Comparison of ENCODE assay signal across 13 cellular contexts in the genomic region with DNA sequence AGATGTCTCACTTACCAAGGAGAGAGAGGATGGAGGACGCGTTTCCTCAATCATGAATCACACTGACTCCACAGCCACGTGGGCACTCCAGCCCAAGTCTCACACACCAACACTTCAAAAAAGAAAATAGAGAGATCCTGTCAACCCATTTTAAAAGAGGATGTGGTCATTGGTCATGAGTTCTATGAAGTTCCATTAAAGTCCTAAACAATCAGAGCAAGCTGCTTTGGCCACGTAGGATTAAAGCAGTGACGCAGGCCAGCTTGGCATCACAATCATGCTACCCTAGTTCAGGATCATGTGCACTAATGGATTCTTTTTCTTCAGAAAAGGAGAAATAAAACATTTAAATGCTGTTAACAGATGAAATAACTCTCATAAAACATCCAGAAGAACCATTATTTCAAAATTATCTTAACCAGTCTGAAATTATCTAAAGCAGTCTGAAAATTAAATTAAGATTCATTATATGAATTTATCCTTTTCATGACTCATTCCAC.
A peak's percentile ranks its signal among the peaks of the same experiment; 100 is the strongest.
DNase-seq lines count a peak whose midpoint lies in the region; ATAC-seq and TF ChIP-seq lines count a peak whose summit lies in the region.
"Had no signal": no experiment of that assay in that cellular context is flagged by ENCODE, and none has a peak within 500 bp of the region (broad histone marks: within the 10 kb centered on the region; RNA-seq: fewer than 3 reads in every experiment).

No MANE protein-coding gene starts in this region.

- peak; percentile 55 for ATAC-seq in GM19351 (IDR thresholded peaks at IDR 0.05; ENCODE audit: unreplicated experiment)

- peak overlapping the region; percentile 40 for H3K27ac ChIP-seq in SJSA1
- H3K27ac ChIP-seq: thoracic aorta, WERI-Rb-1 had no signal

- H3K27me3 ChIP-seq in SJSA1 (replicated peaks): no peaks in the 10 kb centered on the region
- H3K27me3 ChIP-seq in skeletal muscle satellite cell (ENCODE audit: control insufficient read depth, insufficient read depth, low read length): no peaks in the 10 kb centered on the region

- H3K4me3 ChIP-seq in SJSA1 (no peak overlapping the region), fibroblast of the aortic adventitia (ENCODE audit: low read depth, low read length) (no peak overlapping the region), skeletal muscle satellite cell (ENCODE audit: low read length) (no peak overlapping the region)
- H3K4me3 ChIP-seq: thoracic aorta had no signal

- H3K9ac ChIP-seq in skeletal muscle satellite cell (ENCODE audit: low read depth, low read length): peak overlapping the region; percentile 58

- no peak overlapping the region for H3K4me2 ChIP-seq in skeletal muscle satellite cell (ENCODE audit: low read length)

- TF ChIP-seq CTCF in fibroblast of the aortic adventitia (IDR thresholded peaks at IDR 0.05; ENCODE audit: insufficient read depth, low read length): no peak

- H3K9me3 ChIP-seq in SJSA1 (replicated peaks): no peaks in the 10 kb centered on the region
- no peaks in the 10 kb centered on the region for H3K9me3 ChIP-seq in skeletal muscle satellite cell (replicated peaks; ENCODE audit: low read length)
- H3K9me3 ChIP-seq: thoracic aorta had no signal

- H3K4me1 ChIP-seq in SJSA1 (replicated peaks) (peaks cover 38% of the 10 kb centered on the region), skeletal muscle satellite cell (ENCODE audit: control insufficient read depth, insufficient read depth, low read length) (peaks cover 43% of the 10 kb centered on the region)

- DNase-seq in SJSA1 (ENCODE audit: low read depth in 1 of 2, low spot score in 2 of 2) (peak; percentile 66 to 68), fibroblast of the aortic adventitia (ENCODE audit: low read depth) (peak; percentile 80), LoVo (ENCODE audit: low spot score) (no peak), NCI-H82 (lab: John Stamatoyannopoulos, UW) (no peak), T-helper 1 cell (no peak)
- no peak for DNase-seq in activated CD4-positive, alpha-beta T cell treated with anti-CD3 and anti-CD28 coated beads for 48 hours
- DNase-seq: midbrain, NCI-H446 treated with DMSO at 0.1 percent for 48 hours, RPMI8226, WERI-Rb-1 had no signal

- H3K36me3 ChIP-seq in SJSA1 (no peaks in the 10 kb centered on the region; the same call in 1 of the 2 replicates), skeletal muscle satellite cell (ENCODE audit: insufficient read depth, low read length) (no peaks in the 10 kb centered on the region)
- H3K36me3 ChIP-seq: thoracic aorta, WERI-Rb-1 had no signal

Comparison
In these comparisons a context has a peak if more than half of its experiments do, and no peak if none do; other contexts are left out.
1. DNase-seq: peak in SJSA1 (2 of 2) and fibroblast of the aortic adventitia (single experiment); none in LoVo (single experiment), NCI-H82 (single experiment), T-helper 1 cell (0 of 5) and activated CD4-positive, alpha-beta T cell treated with anti-CD3 and anti-CD28 coated beads for 48 hours (single experiment).